16 cellular contexts compared by ENCODE assay signal in genomic region chr4:139036885-139037284, GRCh38. TPM values are rescaled to one million over a fixed set of nuclear protein-coding genes. Genes with fewer than 3 reads are reported as not detected.
A peak's percentile ranks its signal among the peaks of the same experiment; 100 is the strongest.
DNase-seq lines count a peak whose midpoint lies in the region; ATAC-seq lines count a peak whose summit lies in the region.
"Had no signal": no experiment of that assay in that cellular context is flagged by ENCODE, and none has a peak within 500 bp of the region (broad histone marks: within the 10 kb centered on the region; RNA-seq: fewer than 3 reads in every experiment).

No MANE protein-coding gene starts in this region.

- H3K4ac ChIP-seq in trophoblast cell (ENCODE audit: low read depth, low read length): peak overlapping the region; percentile 33

- peaks cover 24% of the 10 kb centered on the region for H3K79me2 ChIP-seq in trophoblast cell (ENCODE audit: control insufficient read depth, insufficient read depth, low read length, poor library complexity)

- peaks cover 0 to 14% (median 8%) of the 10 kb centered on the region in 11 experiments; a peak in 15 of 22 replicates for H3K9me3 ChIP-seq in BLaER1 treated with 17β-estradiol and CSF1 and Interleukin-3, amounts not matched to agents 10 nM and 100 nM (replicated peaks in 1 of 11)
- H3K9me3 ChIP-seq in trophoblast cell (ENCODE audit: insufficient read depth, low read depth, low read length): no peaks in the 10 kb centered on the region
- H3K9me3 ChIP-seq: A549 had no signal

- no peak overlapping the region for H2BK5ac ChIP-seq in trophoblast cell (ENCODE audit: low read depth, low read length, poor library complexity)

- peak overlapping the region in 9 of 11 experiments; percentile 8 to 82 (median 63); a peak in 17 of 22 replicates for H3K4me2 ChIP-seq in BLaER1 treated with 17β-estradiol and CSF1 and Interleukin-3, amounts not matched to agents 10 nM and 100 nM
- H3K4me2 ChIP-seq in trophoblast cell (ENCODE audit: low read length): no peak overlapping the region
- H3K4me2 ChIP-seq: A549 had no signal

- DNase-seq in D341Med (ENCODE audit: low spot score): peak; percentile 46
- DNase-seq in NCI-H82 treated with DMSO at 0.1 percent for 48 hours (lab: John Stamatoyannopoulos, UW; ENCODE audit: unreplicated experiment): peak; percentile 73
- DNase-seq in trophoblast cell: no peak
- DNase-seq: CD4-positive, alpha-beta T cell; DND-41; GDM1; GOT3; H9; IMR-90; KBM-7 had no signal

- no peak overlapping the region for H2AFZ ChIP-seq in trophoblast cell (ENCODE audit: insufficient read depth, low read length, poor library complexity)

- peaks cover 12 to 60% (median 51%) of the 10 kb centered on the region in 10 experiments; a peak in 18 of 20 replicates for H3K4me1 ChIP-seq in BLaER1 treated with 17β-estradiol and CSF1 and Interleukin-3, amounts not matched to agents 10 nM and 100 nM
- H3K4me1 ChIP-seq in trophoblast cell (ENCODE audit: control insufficient read depth in 1 of 2, insufficient read depth in 2 of 2, low read length in 2 of 2): no peaks in the 10 kb centered on the region

- H3K4me3 ChIP-seq in BLaER1 treated with 17β-estradiol and CSF1 and Interleukin-3, amounts not matched to agents 10 nM and 100 nM: no peak overlapping the region
- H3K4me3 ChIP-seq in trophoblast cell (ENCODE audit: low read depth, low read length): no peak overlapping the region
- H3K4me3 ChIP-seq: A549 had no signal

- H4K20me1 ChIP-seq in BLaER1 treated with 17β-estradiol and CSF1 and Interleukin-3, amounts not matched to agents 10 nM and 100 nM: peaks cover 34 to 99% (median 89%) of the 10 kb centered on the region in 11 experiments; a peak in 21 of 22 replicates

- H3K18ac ChIP-seq in trophoblast cell (ENCODE audit: low read length): no peak overlapping the region

- H4K8ac ChIP-seq in trophoblast cell (ENCODE audit: low read depth, low read length): no peak overlapping the region

- no peaks in the 10 kb centered on the region for H3K79me1 ChIP-seq in trophoblast cell (ENCODE audit: low read length)

- H2BK120ac ChIP-seq in trophoblast cell (ENCODE audit: insufficient read depth, low read length, poor library complexity): no peak overlapping the region

- no peak for ATAC-seq in HG02678 (IDR thresholded peaks at IDR 0.05; ENCODE audit: unreplicated experiment)
- no peak for ATAC-seq in GM21619 (IDR thresholded peaks at IDR 0.05; ENCODE audit: unreplicated experiment)
- no peak for ATAC-seq in HG02840 (IDR thresholded peaks at IDR 0.05; ENCODE audit: low FRiP score, unreplicated experiment)
- ATAC-seq: A549 had no signal

- no peaks in the 10 kb centered on the region for H3K27me3 ChIP-seq in BLaER1 treated with 17β-estradiol and CSF1 and Interleukin-3, amounts not matched to agents 10 nM and 100 nM
- no peaks in the 10 kb centered on the region for H3K27me3 ChIP-seq in trophoblast cell (ENCODE audit: insufficient read depth, low read length)

- WGBS in trophoblast cell (ENCODE audit: extremely low coverage, insufficient coverage, insufficient read length): no CpG with 5 or more reads among the region's 2 CpGs

- no peak overlapping the region for H2BK12ac ChIP-seq in trophoblast cell (ENCODE audit: low read length)

- no peak overlapping the region for H3K14ac ChIP-seq in trophoblast cell (ENCODE audit: low read length)

- no peak overlapping the region for H3K23ac ChIP-seq in trophoblast cell (ENCODE audit: low read length)

- H4K12ac ChIP-seq in trophoblast cell (ENCODE audit: low read depth, low read length): no peak overlapping the region

- peak overlapping the region in 6 of 11 experiments; percentile 28 to 68 (median 52); a peak in 9 of 22 replicates for H3K27ac ChIP-seq in BLaER1 treated with 17β-estradiol and CSF1 and Interleukin-3, amounts not matched to agents 10 nM and 100 nM
- no peak overlapping the region for H3K27ac ChIP-seq in trophoblast cell (ENCODE audit: low read depth, low read length)
- H3K27ac ChIP-seq: A549, HL-60 had no signal

- H2AK5ac ChIP-seq in trophoblast cell (ENCODE audit: low read length): no peak overlapping the region

- H3K36me3 ChIP-seq in BLaER1 treated with 17β-estradiol and CSF1 and Interleukin-3, amounts not matched to agents 10 nM and 100 nM: peaks cover 28 to 63% (median 47%) of the 10 kb centered on the region in 11 experiments
- peaks cover 3 to 4% of the 10 kb centered on the region in 2 experiments for H3K36me3 ChIP-seq in trophoblast cell (ENCODE audit: control insufficient read depth in 1 of 2, insufficient read depth in 2 of 2, low read length in 2 of 2)

- H4K91ac ChIP-seq in trophoblast cell (ENCODE audit: low read depth, low read length): no peak overlapping the region

- no peak overlapping the region; a peak in 1 of 22 replicates for H3K9ac ChIP-seq in BLaER1 treated with 17β-estradiol and CSF1 and Interleukin-3, amounts not matched to agents 10 nM and 100 nM
- no peak overlapping the region for H3K9ac ChIP-seq in trophoblast cell (ENCODE audit: low read length)

RNA-seq across cellular contexts. Expression of gene NOCT, which starts 21.3 kb away (rescaled TPM):
- polyA plus RNA-seq in trophoblast cell (2013): 26.0 and 26.1 TPM in 2 replicates

Comparison
In these comparisons a context has a peak if more than half of its experiments do, and no peak if none do; other contexts are left out.
1. DNase-seq: peak in D341Med (single experiment) and NCI-H82 treated with DMSO at 0.1 percent for 48 hours (single experiment); none in trophoblast cell (0 of 2).